1 cellular context compared by ENCODE assay signal in the genomic region with DNA sequence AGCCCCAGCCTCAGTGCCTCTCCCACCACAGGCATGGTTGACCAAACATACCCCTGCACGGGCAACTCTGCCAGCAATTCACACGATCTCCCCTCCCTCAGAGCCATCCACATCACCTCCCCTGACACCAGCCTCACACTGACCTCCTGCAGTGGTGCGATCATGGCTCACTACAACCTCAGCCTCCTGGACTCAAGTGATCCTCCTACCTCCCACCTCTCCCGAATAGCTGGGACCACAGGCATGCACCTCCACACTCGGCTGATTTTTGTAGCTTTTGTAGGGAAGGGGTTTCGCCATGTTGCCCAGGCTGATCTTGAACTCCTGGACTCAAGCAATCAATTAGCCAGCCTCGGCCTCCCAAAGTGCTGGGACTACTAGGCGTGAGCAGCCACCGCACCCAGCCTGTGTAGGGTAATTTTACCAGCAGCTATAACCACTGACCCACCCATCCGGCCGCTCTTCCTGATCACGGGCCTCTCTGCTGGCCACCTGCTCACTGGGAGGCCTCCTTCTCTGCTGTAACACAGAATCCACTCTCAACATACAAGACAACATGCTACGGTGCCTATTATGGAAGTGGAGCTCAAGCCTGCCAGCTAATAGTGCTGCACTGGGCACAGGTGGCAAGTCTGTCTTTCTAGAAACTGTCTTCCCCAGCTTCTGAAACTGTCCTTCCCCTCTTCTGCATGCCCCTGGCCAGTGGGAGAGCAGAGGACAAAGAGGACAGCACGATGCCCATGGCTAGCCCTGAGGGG.
TF ChIP-seq lines count a peak whose summit lies in the region.

No MANE protein-coding gene starts in this region.

TF ChIP-seq in HEK293, 187 proteins besides CTCF, POLR2A, EP300 and RAD21:
- 0 out of 2 replicates have a peak, but pooled peaks have one; percentile 39 for TF ChIP-seq PRDM4 (tag by site-specific recombination; IDR thresholded peaks at IDR 0.05)
- peak; percentile 71 for TF ChIP-seq GLIS1 (tag by site-specific recombination; IDR thresholded peaks at IDR 0.05)
- no peak for TF ChIP-seq PBX3 (CRISPR knock-in tag; IDR thresholded peaks at IDR 0.05)
- peak; percentile 81; the same call in 1 of the 2 replicates for TF ChIP-seq KLF1 (tag by site-specific recombination; IDR thresholded peaks at IDR 0.05)
